Comparison of ENCODE assay signal across 8 cellular contexts in the genomic region with DNA sequence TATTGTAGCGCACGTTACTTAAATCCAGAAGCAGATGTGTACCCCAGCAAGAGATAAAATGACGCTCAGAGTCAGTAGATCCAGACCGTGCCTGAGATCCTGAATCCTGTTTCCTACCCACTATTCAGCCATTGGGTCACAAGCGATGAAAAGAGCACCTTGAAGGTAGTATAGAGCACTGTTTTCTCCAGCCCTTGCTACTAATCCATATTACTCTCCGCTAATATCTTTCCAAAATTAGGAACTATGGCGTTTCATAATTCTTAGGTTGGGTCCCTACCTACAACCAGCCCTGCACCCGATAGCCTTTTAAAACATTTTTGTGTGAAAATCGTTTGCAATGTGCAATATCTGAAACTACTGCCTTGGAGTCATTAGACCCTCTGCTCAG. TPM values are rescaled to one million over a fixed set of nuclear protein-coding genes. Genes with fewer than 3 reads are reported as not detected.
DNase-seq lines count a peak whose midpoint lies in the region; ATAC-seq and TF ChIP-seq lines count a peak whose summit lies in the region.

No MANE protein-coding gene starts in this region.

- H3K9me3 ChIP-seq in SK-N-MC (ENCODE audit: low read depth, low read length), result no peaks in the 10 kb centered on the region

- DNase-seq in SK-N-MC (ENCODE audit: low read depth, low spot score), result no peak
- DNase-seq in foreskin fibroblast, result no peak
- DNase-seq in sciatic nerve (ENCODE audit: low spot score), result no peak
- no peak for DNase-seq in medulla oblongata (ENCODE audit: extremely low spot score)
- DNase-seq in NCI-H1694 treated with DMSO at 0.1 percent for 48 hours (lab: John Stamatoyannopoulos, UW), result no peak
- no peak for DNase-seq in NCI-H2196 (lab: John Stamatoyannopoulos, UW; ENCODE audit: unreplicated experiment)

- H3K27ac ChIP-seq in SK-N-MC, result peak overlapping the region; percentile 78; the same call in 1 of the 2 replicates

- TF ChIP-seq POLR2A in GM18505 (IDR thresholded peaks at IDR 0.05; ENCODE audit: borderline replicate concordance, extremely low read depth, insufficient read depth, insufficient read length), result no peak

- H3K36me3 ChIP-seq in SK-N-MC (ENCODE audit: insufficient read depth, low read length), result no peaks in the 10 kb centered on the region

- intact Hi-C loops in sciatic nerve (cut with DNase I), result no loop called here

- peak overlapping the region; percentile 93 for H3K4me3 ChIP-seq in SK-N-MC
- peak overlapping the region; percentile 73 to 93 for H3K4me3 ChIP-seq in foreskin fibroblast (ENCODE audit: low read depth in 1 of 2, low read length in 2 of 2)

- peak overlapping the region; percentile 85 for H3K9ac ChIP-seq in SK-N-MC (ENCODE audit: insufficient read length)

- ATAC-seq in GM18505 (IDR thresholded peaks at IDR 0.05; ENCODE audit: unreplicated experiment) (peak; percentile 9), HG02642 (IDR thresholded peaks at IDR 0.05; ENCODE audit: poor library complexity, unreplicated experiment) (peak; percentile 15), sciatic nerve (peak; percentile 6)

- TF ChIP-seq CTCF in foreskin fibroblast (IDR thresholded peaks at IDR 0.05; ENCODE audit: low read depth, low read length), result no peak

RNA-seq across cellular contexts. Expression of gene BTD, which starts 0.6 kb away (rescaled TPM):
- total RNA-seq in sciatic nerve, result 22.5 TPM

RNA-seq across cellular contexts. Expression of gene HACL1, which starts 0.8 kb away (rescaled TPM):
- total RNA-seq in sciatic nerve, result 25.3 TPM
